In genomic region chr10:68955786-68956532, GRCh38 we compare ENCODE assay signal across 8 cellular contexts. TPM values are rescaled to one million over a fixed set of nuclear protein-coding genes. Genes with fewer than 3 reads are reported as not detected.
DNase-seq lines count a peak whose midpoint lies in the region; ATAC-seq and TF ChIP-seq lines count a peak whose summit lies in the region.

DDX21 (plus strand) TSS chr10:68956170; CDS start chr10:68956226, 56 bp downstream.

- peak within 1 kb of the TSS; percentile 91 for H3K4me3 ChIP-seq in GM12875 (ENCODE audit: low read depth, low read length)
- peak within 1 kb of the TSS; percentile 96 for H3K4me3 ChIP-seq in adipocyte (ENCODE audit: low read length)
- H3K4me3 ChIP-seq in heart left ventricle = peak within 1 kb of the TSS; percentile 51 to 96 (median 88)
- peak within 1 kb of the TSS; percentile 64 to 91 (median 78) for H3K4me3 ChIP-seq in upper lobe of left lung

- DNase-seq in NCI-H1417 treated with DMSO at 0.1 percent for 48 hours (lab: John Stamatoyannopoulos, UW) (peak; percentile 32), SW480 (ENCODE audit: low spot score) (peak; percentile 95), adipocyte (ENCODE audit: low read depth) (peak; percentile 96), heart left ventricle (peak; percentile 91 to 94 (median 91)), posterior cingulate gyrus (peak; percentile 87 to 99 (median 95)), upper lobe of left lung (peak in 1 of 2 donors; percentile 92)

- TF ChIP-seq CTCF in GM12875 (IDR thresholded peaks at IDR 0.05; ENCODE audit: borderline replicate concordance, insufficient read depth, low read depth, low read length) (peak; percentile 61), heart left ventricle (IDR thresholded peaks at IDR 0.05) (peak; percentile 26 to 74 (median 56)), upper lobe of left lung (IDR thresholded peaks at IDR 0.05) (peak; percentile 24 to 65 (median 48))

- H3K36me3 ChIP-seq in adipocyte (ENCODE audit: control insufficient read depth, insufficient read depth, low read length, severe bottlenecking) = peaks cover 21% of the 10 kb centered on the region
- peaks cover 0 to 34% (median 25%) of the 10 kb centered on the region in 9 donors for H3K36me3 ChIP-seq in heart left ventricle
- H3K36me3 ChIP-seq in upper lobe of left lung = peaks cover under 1 to 15% (median 4%) of the 10 kb centered on the region in 4 donors

- peak within 1 kb of the TSS; percentile 35 to 97 (median 84) for H3K27ac ChIP-seq in heart left ventricle
- H3K27ac ChIP-seq in upper lobe of left lung = peak within 1 kb of the TSS; percentile 88 to 96 (median 94)

- no peaks in the 10 kb centered on the region for H3K9me3 ChIP-seq in adipocyte (ENCODE audit: control insufficient read depth, low read length)
- H3K9me3 ChIP-seq in heart left ventricle = no peaks in the 10 kb centered on the region
- no peaks in the 10 kb centered on the region for H3K9me3 ChIP-seq in upper lobe of left lung

- peak in 1 of 2 donors; percentile 52 for TF ChIP-seq POLR2A in heart left ventricle (IDR thresholded peaks at IDR 0.05)
- TF ChIP-seq POLR2A in upper lobe of left lung (IDR thresholded peaks at IDR 0.05) = peak in 3 of 4 donors; percentile 40 to 88 (median 78)

- intact Hi-C loops in heart left ventricle (cut with DNase I) = loop anchor here in 1 of 10 donors (2.0 kb wide), 1 partner anchor 55 kb away; the partner anchor contains the start of gene DDX50
- intact Hi-C loops in posterior cingulate gyrus (cut with DNase I) = loop anchor here (1.0 kb wide), 1 partner anchor 168 kb away; the partner anchor contains the start of gene VPS26A

- peaks cover 30% of the 10 kb centered on the region for H3K4me1 ChIP-seq in adipocyte (ENCODE audit: control insufficient read depth, insufficient read depth, low read length)
- H3K4me1 ChIP-seq in heart left ventricle = peaks cover 4 to 44% (median 21%) of the 10 kb centered on the region in 12 donors
- peaks cover 19 to 29% (median 23%) of the 10 kb centered on the region in 4 donors for H3K4me1 ChIP-seq in upper lobe of left lung

- ATAC-seq in HG02798 (IDR thresholded peaks at IDR 0.05; ENCODE audit: poor library complexity, unreplicated experiment) (peak; percentile 91), heart left ventricle (peak; percentile 97 to 98 (median 98)), upper lobe of left lung (ENCODE audit: low FRiP score in 2 of 2) (peak; percentile 97 to 98)

- peak within 1 kb of the TSS; percentile 97 for H3K9ac ChIP-seq in adipocyte (ENCODE audit: low read length)

- no peaks in the 10 kb centered on the region for H3K27me3 ChIP-seq in adipocyte (replicated peaks; ENCODE audit: control insufficient read depth, insufficient read depth, low read length)
- H3K27me3 ChIP-seq in heart left ventricle = no peaks in the 10 kb centered on the region
- H3K27me3 ChIP-seq in upper lobe of left lung = no peaks in the 10 kb centered on the region

- WGBS in heart left ventricle, 4 donors = 0 to 1% (median 0%) methylated on average over 30 to 57 of the region's 57 CpGs
- WGBS in upper lobe of left lung, 2 donors = 0 to 1% methylated on average over 56 to 57 of the region's 57 CpGs

- no peak for TF ChIP-seq EP300 in upper lobe of left lung (IDR thresholded peaks at IDR 0.05)

RNA-seq across cellular contexts. Expression of gene DDX21, which starts in this region (rescaled TPM):
- total RNA-seq in heart left ventricle (10 to 100 TPM; 18.5 to 37.9 (median 26.2) TPM), upper lobe of left lung (10 to 100 TPM; 18.4 to 86.5 (median 44.3) TPM)
- polyA plus RNA-seq in heart left ventricle = 10 to 100 TPM in 1 of 2 donors, 1 to 10 TPM in 1; 8.0 to 40.2 TPM
